ENCODE assay signal across 8 cellular contexts in the genomic region with DNA sequence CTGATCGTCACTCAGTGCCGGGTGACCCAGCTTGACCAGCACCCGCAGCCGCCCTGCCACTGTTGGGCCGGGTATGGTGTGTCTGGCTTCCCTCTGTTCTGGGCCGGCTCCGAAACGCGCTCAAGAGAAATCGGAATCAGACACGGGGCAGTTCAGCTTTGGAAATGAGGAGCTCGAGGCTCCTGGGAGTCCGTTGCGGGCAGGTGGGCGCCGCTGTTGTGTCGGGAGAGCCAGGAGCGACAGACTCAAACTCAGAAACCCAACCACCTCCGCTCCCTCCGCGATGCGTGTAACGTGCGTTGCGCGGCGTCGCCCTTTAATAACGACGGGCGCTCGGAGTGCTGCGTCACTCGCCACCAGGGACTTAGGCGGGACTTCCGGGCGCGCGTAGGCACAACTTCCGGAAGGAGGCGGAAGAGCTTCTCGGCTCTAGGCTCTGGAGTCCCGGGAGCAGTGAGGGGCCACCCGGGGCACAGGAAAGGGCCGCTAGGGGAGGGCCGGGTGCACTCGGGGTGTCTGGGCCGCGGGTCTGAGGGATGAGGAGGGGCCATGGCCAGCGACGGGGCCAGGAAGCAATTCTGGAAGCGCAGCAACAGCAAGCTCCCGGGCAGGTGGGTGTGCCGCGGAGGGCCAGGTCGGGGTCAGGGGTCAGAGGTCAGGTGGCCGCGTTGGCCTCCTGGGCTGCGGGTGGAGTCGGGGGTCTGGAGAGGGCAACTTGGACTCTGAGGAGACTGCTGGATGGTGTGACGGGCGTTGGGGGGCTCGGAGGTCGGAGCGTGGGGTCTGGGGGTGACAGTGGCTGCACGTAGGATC. TPM values are rescaled to one million over a fixed set of nuclear protein-coding genes. Genes with fewer than 3 reads are reported as not detected.
DNase-seq lines count a peak whose midpoint lies in the region; ATAC-seq and TF ChIP-seq lines count a peak whose summit lies in the region.

A gene with protein sequence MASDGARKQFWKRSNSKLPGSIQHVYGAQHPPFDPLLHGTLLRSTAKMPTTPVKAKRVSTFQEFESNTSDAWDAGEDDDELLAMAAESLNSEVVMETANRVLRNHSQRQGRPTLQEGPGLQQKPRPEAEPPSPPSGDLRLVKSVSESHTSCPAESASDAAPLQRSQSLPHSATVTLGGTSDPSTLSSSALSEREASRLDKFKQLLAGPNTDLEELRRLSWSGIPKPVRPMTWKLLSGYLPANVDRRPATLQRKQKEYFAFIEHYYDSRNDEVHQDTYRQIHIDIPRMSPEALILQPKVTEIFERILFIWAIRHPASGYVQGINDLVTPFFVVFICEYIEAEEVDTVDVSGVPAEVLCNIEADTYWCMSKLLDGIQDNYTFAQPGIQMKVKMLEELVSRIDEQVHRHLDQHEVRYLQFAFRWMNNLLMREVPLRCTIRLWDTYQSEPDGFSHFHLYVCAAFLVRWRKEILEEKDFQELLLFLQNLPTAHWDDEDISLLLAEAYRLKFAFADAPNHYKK (plus strand): TSS at position 413 of the 813 bp plus-strand sequence. CDS start 137 bp downstream, at position 550.

- no peak for TF ChIP-seq CTCF in Panc1 (IDR thresholded peaks at IDR 0.05)

- peaks cover 26% of the 10 kb centered on the region for H3K4me1 ChIP-seq in Panc1 (ENCODE audit: control insufficient read depth, insufficient read depth, low read length)
- peaks cover 0 to 4% of the 10 kb centered on the region in 2 donors for H3K4me1 ChIP-seq in esophagus (ENCODE audit: control insufficient read depth in 2 of 2, insufficient read depth in 2 of 2, low read length in 1 of 2)
- H3K4me1 ChIP-seq in mucosa of stomach (ENCODE audit: control insufficient read depth, insufficient read depth, low read length): peaks cover 43% of the 10 kb centered on the region

- no TSS peak for BruUV-seq in Panc1 (replicated peaks; lab: Mats Ljungman, UMichigan)

- POLR2A ChIA-PET in Panc1 (lab: Charles Lee): no interaction called here

- DNase-seq in DMS 273 treated with DMSO at 0.1 percent for 48 hours (lab: John Stamatoyannopoulos, UW) (peak; percentile 61), Panc1 (ENCODE audit: low read depth, low spot score) (peak; percentile 61)
- peak; percentile 94 for DNase-seq in Jurkat, Clone E6-1 (ENCODE audit: low read depth, low spot score)
- DNase-seq in activated T-cell treated with anti-CD3 and anti-CD28 coated beads, Interleukin-2, amount 50 U/mL, for 4 hours: peak; percentile 93
- peak; percentile 97 for DNase-seq in stimulated activated CD8-positive, alpha-beta memory T cell treated with anti-CD3 and anti-CD28 coated beads, Interleukin-4, amount 100 ng/mL, for 48 hours

- H3K27me3 Mint-ChIP-seq in activated T-cell treated with anti-CD3 and anti-CD28 coated beads, Interleukin-2, amount 50 U/mL, for 4 hours (ENCODE audit: low read depth): no peaks in the 10 kb centered on the region

- H3K4me3 Mint-ChIP-seq in activated T-cell treated with anti-CD3 and anti-CD28 coated beads, Interleukin-2, amount 50 U/mL, for 4 hours: peak within 1 kb of the TSS; percentile 100

- H3K36me3 Mint-ChIP-seq in activated T-cell treated with anti-CD3 and anti-CD28 coated beads, Interleukin-2, amount 50 U/mL, for 4 hours (ENCODE audit: insufficient read depth): peaks cover 3% of the 10 kb centered on the region

- peak; percentile 68 for ATAC-seq in GM21576 (IDR thresholded peaks at IDR 0.05; ENCODE audit: unreplicated experiment)
- ATAC-seq in Panc1: peak; percentile 96
- peak; percentile 89 to 95 for ATAC-seq in activated T-cell treated with anti-CD3 and anti-CD28 coated beads, Interleukin-2, amount 50 U/mL, for 4 hours

- CTCF ChIA-PET in Panc1 (lab: Charles Lee): interaction anchor here (0.6 to 1.4 kb wide), 2 partner anchors 39 to 49 kb away, joined by 3 read pairs; no protein-coding TSS in a partner anchor

- H3K36me3 ChIP-seq in Panc1 (ENCODE audit: control insufficient read depth, insufficient read depth, low read length) (peaks cover 2% of the 10 kb centered on the region; the same call in 1 of the 2 replicates), esophagus (ENCODE audit: control insufficient read depth in 2 of 2, insufficient read depth in 2 of 2, low read length in 1 of 2) (peaks cover 0 to 4% of the 10 kb centered on the region in 2 donors), mucosa of stomach (ENCODE audit: control insufficient read depth, insufficient read depth, low read length) (no peaks in the 10 kb centered on the region)

- peak within 1 kb of the TSS; percentile 96 for H3K9ac ChIP-seq in mucosa of stomach (ENCODE audit: low read length)

- H3K9me3 ChIP-seq in Panc1 (ENCODE audit: control insufficient read depth, insufficient read depth, low read depth, low read length) (no peaks in the 10 kb centered on the region), esophagus (ENCODE audit: control insufficient read depth in 2 of 2, insufficient read depth in 1 of 2, low read depth in 1 of 2, low read length in 1 of 2) (no peaks in the 10 kb centered on the region), mucosa of stomach (ENCODE audit: control insufficient read depth, low read length) (no peaks in the 10 kb centered on the region)

- no peaks in the 10 kb centered on the region for H3K9me3 Mint-ChIP-seq in activated T-cell treated with anti-CD3 and anti-CD28 coated beads, Interleukin-2, amount 50 U/mL, for 4 hours

- in situ Hi-C loops in Panc1 (cut with HindIII; ENCODE audit: low pct_unique_long_range_greater_than_20kb, low sequenced_read_pairs): no loop called here

- intact Hi-C loops in Panc1 (cut with micrococcal nuclease; ENCODE audit: unreplicated experiment): no loop called here

- H3K27me3 ChIP-seq in Panc1 (ENCODE audit: control insufficient read depth, insufficient read depth, low read length) (no peaks in the 10 kb centered on the region), esophagus (ENCODE audit: control insufficient read depth in 1 of 2, insufficient read depth in 2 of 2, low read length in 2 of 2) (no peaks in the 10 kb centered on the region), mucosa of stomach (ENCODE audit: control insufficient read depth, insufficient read depth, low read length) (no peaks in the 10 kb centered on the region)

- peak within 1 kb of the TSS; percentile 94 for H3K27ac ChIP-seq in Panc1 (ENCODE audit: low read length)
- H3K27ac ChIP-seq in esophagus (ENCODE audit: low read depth in 2 of 2, low read length in 1 of 2): peak within 1 kb of the TSS; percentile 84 to 95

- H3K4me3 ChIP-seq in Jurkat, Clone E6-1 (ENCODE audit: low read length): peak within 1 kb of the TSS; percentile 78
- H3K4me3 ChIP-seq in Panc1 (ENCODE audit: low read depth in 2 of 2, low read length in 2 of 2): peak within 1 kb of the TSS; percentile 69 to 96
- H3K4me3 ChIP-seq in esophagus (ENCODE audit: low read depth in 1 of 2, low read length in 2 of 2): peak within 1 kb of the TSS; percentile 89 to 91
- H3K4me3 ChIP-seq in mucosa of stomach (ENCODE audit: low read length): peak within 1 kb of the TSS; percentile 99

- H3K4me1 Mint-ChIP-seq in activated T-cell treated with anti-CD3 and anti-CD28 coated beads, Interleukin-2, amount 50 U/mL, for 4 hours (ENCODE audit: low read depth): peaks cover 62% of the 10 kb centered on the region

- 0% methylated on average over 66 of the region's 66 CpGs for WGBS in esophagus, 2 donors

RNA-seq across cellular contexts. Expression of the gene that starts here (rescaled TPM):
- polyA plus RNA-seq in Jurkat, Clone E6-1 (2012; ENCODE audit: insufficient read depth, insufficient read length): 15.0 TPM
- total RNA-seq in Panc1 (2021; ENCODE audit: unreplicated experiment): 28.7 TPM
- polyA plus RNA-seq in Panc1 (2012; ENCODE audit: insufficient read length): 35.6 TPM
- total RNA-seq in activated T-cell treated with anti-CD3 and anti-CD28 coated beads, Interleukin-2, amount 50 U/mL, for 4 hours: 10 to 100 TPM; 29.8 to 31.1 (median 29.9) TPM
- polyA plus RNA-seq in esophagus: 10 to 100 TPM; 15.1 to 17.4 TPM

Comparison
In these comparisons a context has a peak if more than half of its experiments do, and no peak if none do; other contexts are left out.
1. Peak in every context shown above with its lines: DNase-seq, ATAC-seq, H3K4me3 ChIP-seq and H3K27ac ChIP-seq.